ENCODE assay signal across 10 cellular contexts in genomic region chr20:878511-879307, GRCh38. TPM values are rescaled to one million over a fixed set of nuclear protein-coding genes. Genes with fewer than 3 reads are reported as not detected.
A peak's percentile ranks its signal among the peaks of the same experiment; 100 is the strongest.
DNase-seq lines count a peak whose midpoint lies in the region; ATAC-seq, FAIRE-seq and TF ChIP-seq lines count a peak whose summit lies in the region.
"Had no signal": no experiment of that assay in that cellular context is flagged by ENCODE, and none has a peak within 500 bp of the region (broad histone marks: within the 10 kb centered on the region; RNA-seq: fewer than 3 reads in every experiment).

No MANE protein-coding gene starts in this region.

- 73% methylated on average over 9 of the region's 9 CpGs; no CpG with 5 or more reads in 1 of the 2 experiments for WGBS in H1 (ENCODE audit: extremely low coverage in 1 of 2, insufficient coverage in 1 of 2, insufficient read length in 1 of 2, insufficient replicate concordance in 2 of 2, low coverage in 1 of 2, low lambda C conversion rate in 2 of 2, missing lambda C conversion rate in 1 of 2), 2 experiments

- H3K36me3 Mint-ChIP-seq in activated naive CD8-positive, alpha-beta T cell treated with anti-CD3 and anti-CD28 coated beads, Interleukin-2, amount 50 U/mL, for 24 hours (ENCODE audit: low read depth): no peaks in the 10 kb centered on the region
- H3K36me3 Mint-ChIP-seq in activated naive CD8-positive, alpha-beta T cell treated with anti-CD3 and anti-CD28 coated beads for 36 hours: no peaks in the 10 kb centered on the region

- no peak overlapping the region for H3K4me3 Mint-ChIP-seq in activated naive CD8-positive, alpha-beta T cell treated with anti-CD3 and anti-CD28 coated beads, Interleukin-2, amount 50 U/mL, for 24 hours
- H3K4me3 Mint-ChIP-seq in activated naive CD8-positive, alpha-beta T cell treated with anti-CD3 and anti-CD28 coated beads for 36 hours: no peak overlapping the region

- H3K27ac ChIP-seq in H1 (ENCODE audit: low read depth, low read length) (no peak overlapping the region), vagina (no peak overlapping the region), colonic mucosa (no peak overlapping the region)
- H3K27ac ChIP-seq: BLaER1, SJSA1 had no signal

- POLR2A ChIA-PET in H1 (lab: Charles Lee; ENCODE audit: partially characterized antibody): no interaction called here

- H3K4ac ChIP-seq in H1 (replicated peaks; ENCODE audit: insufficient read length, low read depth, low read length): no peak overlapping the region

- no peak for ATAC-seq in activated naive CD8-positive, alpha-beta T cell treated with anti-CD3 and anti-CD28 coated beads, Interleukin-2, amount 50 U/mL, for 24 hours
- ATAC-seq in HG03439 (IDR thresholded peaks at IDR 0.05; ENCODE audit: unreplicated experiment): no peak

- no peak overlapping the region for H3K27ac Mint-ChIP-seq in activated naive CD8-positive, alpha-beta T cell treated with anti-CD3 and anti-CD28 coated beads, Interleukin-2, amount 50 U/mL, for 24 hours
- H3K27ac Mint-ChIP-seq in activated naive CD8-positive, alpha-beta T cell treated with anti-CD3 and anti-CD28 coated beads for 36 hours: no peak overlapping the region

- no peak overlapping the region for H3K23ac ChIP-seq in H1 (ENCODE audit: insufficient read length)

- no peak overlapping the region for H3K4me2 ChIP-seq in H1 (ENCODE audit: insufficient read depth in 1 of 2, low read depth in 2 of 2, low read length in 2 of 2)
- H3K4me2 ChIP-seq: BLaER1 had no signal

- H3K9me3 ChIP-seq in NT2/D1 (ENCODE audit: insufficient read depth, low read length): no peaks in the 10 kb centered on the region
- no peaks in the 10 kb centered on the region for H3K9me3 ChIP-seq in H1 (ENCODE audit: insufficient read depth in 2 of 2, low read depth in 1 of 2, low read length in 1 of 2)
- H3K9me3 ChIP-seq in vagina: no peaks in the 10 kb centered on the region
- H3K9me3 ChIP-seq in colonic mucosa: no peaks in the 10 kb centered on the region
- H3K9me3 ChIP-seq: BLaER1, SJSA1 had no signal

- no peak overlapping the region for H3K4me3 ChIP-seq in NT2/D1 (ENCODE audit: insufficient read length, low read depth)
- no peak overlapping the region for H3K4me3 ChIP-seq in H1 (ENCODE audit: extremely low read depth in 1 of 4, insufficient read depth in 2 of 4, low read depth in 3 of 4, low read length in 4 of 4)
- no peak overlapping the region for H3K4me3 ChIP-seq in vagina
- H3K4me3 ChIP-seq in colonic mucosa: no peak overlapping the region
- H3K4me3 ChIP-seq: BLaER1, SJSA1 had no signal

- H2BK5ac ChIP-seq in H1 (ENCODE audit: low read depth, low read length): no peak overlapping the region

- no peak for TF ChIP-seq EP300 in H1 (IDR thresholded peaks at IDR 0.05; ENCODE audit: borderline replicate concordance in 1 of 2, low read depth in 2 of 2, low read length in 2 of 2)

- H3K4me1 ChIP-seq in NT2/D1 (ENCODE audit: insufficient read depth, insufficient read length) (no peaks in the 10 kb centered on the region), H1 (replicated peaks in 1 of 4; ENCODE audit: control insufficient read depth in 3 of 4, insufficient read depth in 4 of 4, low read length in 3 of 4) (no peaks in the 10 kb centered on the region; a peak in 1 of 7 replicates), vagina (no peaks in the 10 kb centered on the region), colonic mucosa (no peaks in the 10 kb centered on the region)
- H3K4me1 ChIP-seq: BLaER1 had no signal

- H3K56ac ChIP-seq in H1 (replicated peaks; ENCODE audit: insufficient read length, low read depth, low read length): no peak overlapping the region

- FAIRE-seq in H1 (lab: Jason Lieb, UNC): peak; percentile 55

- no peak overlapping the region for H2BK15ac ChIP-seq in H1 (ENCODE audit: low read length)

- H2AK5ac ChIP-seq in H1 (ENCODE audit: low read depth, low read length): no peak overlapping the region

- TF ChIP-seq POLR2A in H1 (IDR thresholded peaks at IDR 0.05; ENCODE audit: control extremely low read depth in 1 of 2, low read depth in 2 of 2, low read length in 2 of 2) (no peak), vagina (IDR thresholded peaks at IDR 0.05) (no peak)

- H4K91ac ChIP-seq in H1 (replicated peaks; ENCODE audit: insufficient read length, low read length): no peak overlapping the region

- H3K79me2 ChIP-seq in H1 (ENCODE audit: control insufficient read depth in 1 of 2, insufficient read depth in 2 of 2, low read length in 2 of 2): no peaks in the 10 kb centered on the region

- intact Hi-C loops in vagina (cut with DNase I) (no loop called here), colonic mucosa (cut with DNase I) (no loop called here)

- H3K9ac ChIP-seq in NT2/D1 (ENCODE audit: insufficient read length, low read depth) (no peak overlapping the region), H1 (replicated peaks in 1 of 4; ENCODE audit: extremely low read depth in 1 of 4, low read depth in 3 of 4, low read length in 3 of 4) (no peak overlapping the region), colonic mucosa (ENCODE audit: low read depth in 2 of 2, low read length in 2 of 2) (no peak overlapping the region)
- H3K9ac ChIP-seq: BLaER1 had no signal

- CTCF ChIA-PET in H1 (lab: Charles Lee; ENCODE audit: partially characterized antibody): interaction anchor here (0.6 to 9.2 kb wide), 8 partner anchors 10 to 77 kb away, joined by 3 to 95 read pairs (median 4); partner anchors contain the start of gene FAM110A

- peaks cover 20% of the 10 kb centered on the region for H3K4me1 Mint-ChIP-seq in activated naive CD8-positive, alpha-beta T cell treated with anti-CD3 and anti-CD28 coated beads, Interleukin-2, amount 50 U/mL, for 24 hours
- H3K4me1 Mint-ChIP-seq in activated naive CD8-positive, alpha-beta T cell treated with anti-CD3 and anti-CD28 coated beads for 36 hours: peaks cover 11% of the 10 kb centered on the region

- no peak overlapping the region for H4K5ac ChIP-seq in H1 (ENCODE audit: insufficient read length, low read depth, low read length)

- H2BK120ac ChIP-seq in H1 (replicated peaks; ENCODE audit: low read depth, low read length): no peak overlapping the region

- no peaks in the 10 kb centered on the region for H3K9me3 Mint-ChIP-seq in activated naive CD8-positive, alpha-beta T cell treated with anti-CD3 and anti-CD28 coated beads, Interleukin-2, amount 50 U/mL, for 24 hours
- no peaks in the 10 kb centered on the region for H3K9me3 Mint-ChIP-seq in activated naive CD8-positive, alpha-beta T cell treated with anti-CD3 and anti-CD28 coated beads for 36 hours

- H3K14ac ChIP-seq in H1 (ENCODE audit: insufficient read length): no peak overlapping the region

- no peaks in the 10 kb centered on the region for H3K79me1 ChIP-seq in H1 (ENCODE audit: low read depth, low read length)

- H3K27me3 ChIP-seq in NT2/D1 (ENCODE audit: insufficient read depth, insufficient read length) (peaks cover 5% of the 10 kb centered on the region), H1 (replicated peaks in 1 of 4; ENCODE audit: control insufficient read depth in 3 of 4, extremely low read depth in 1 of 4, insufficient read depth in 3 of 4, low read length in 3 of 4) (0 out of 7 replicates have a peak, but pooled peaks cover 0 to 2% (median 0%) of the 10 kb centered on the region in 4 experiments), vagina (no peaks in the 10 kb centered on the region), colonic mucosa (no peaks in the 10 kb centered on the region)
- H3K27me3 ChIP-seq: BLaER1 had no signal

- no peak overlapping the region for H3K18ac ChIP-seq in H1 (ENCODE audit: extremely low read depth, low read length)

- TF ChIP-seq CTCF in H1 (IDR thresholded peaks at IDR 0.05; ENCODE audit: control extremely low read depth in 1 of 3, insufficient read depth in 1 of 3, low read depth in 1 of 3, low read length in 3 of 3): no peak
- no peak for TF ChIP-seq CTCF in vagina (IDR thresholded peaks at IDR 0.05)
- no peak for TF ChIP-seq CTCF in colonic mucosa (IDR thresholded peaks at IDR 0.05)

- no peaks in the 10 kb centered on the region for H4K20me1 ChIP-seq in H1 (replicated peaks in 1 of 2; ENCODE audit: control insufficient read depth in 1 of 2, insufficient read depth in 2 of 2, low read length in 2 of 2)

- DNase-seq in activated naive CD8-positive, alpha-beta T cell treated with anti-CD3 and anti-CD28 coated beads, Interleukin-2, amount 50 U/mL, for 24 hours: peak; percentile 34
- no peak for DNase-seq in activated naive CD8-positive, alpha-beta T cell treated with anti-CD3 and anti-CD28 coated beads for 36 hours
- DNase-seq in NT2/D1 (ENCODE audit: low read depth, low spot score): peak; percentile 23
- DNase-seq in H1 (ENCODE audit: low read depth in 1 of 2, low spot score in 2 of 2): peak in 1 of 2 experiments; percentile 81
- peak; percentile 11 for DNase-seq in renal cortical epithelial cell (ENCODE audit: low read depth)
- DNase-seq in vagina (ENCODE audit: extremely low spot score in 2 of 2): no peak
- DNase-seq in colonic mucosa: no peak

- no peak overlapping the region for H2AFZ ChIP-seq in H1 (ENCODE audit: low read length)

- H2BK12ac ChIP-seq in H1 (ENCODE audit: low read depth, low read length): no peak overlapping the region

- H4K8ac ChIP-seq in H1 (ENCODE audit: extremely low read depth, insufficient read depth, low read length): no peak overlapping the region

- TF ChIP-seq RAD21 in H1 (IDR thresholded peaks at IDR 0.05 in 1 of 2, conservative IDR thresholded peaks at IDR 0.05 in 1 of 2; ENCODE audit: low read depth in 2 of 2, low read length in 2 of 2): no peak

- H3K23me2 ChIP-seq in H1 (ENCODE audit: low read depth, low read length): no peaks in the 10 kb centered on the region

- H3K27me3 Mint-ChIP-seq in activated naive CD8-positive, alpha-beta T cell treated with anti-CD3 and anti-CD28 coated beads, Interleukin-2, amount 50 U/mL, for 24 hours: no peaks in the 10 kb centered on the region
- H3K27me3 Mint-ChIP-seq in activated naive CD8-positive, alpha-beta T cell treated with anti-CD3 and anti-CD28 coated beads for 36 hours: peaks cover 5% of the 10 kb centered on the region

- H3K36me3 ChIP-seq in NT2/D1 (ENCODE audit: insufficient read depth, insufficient read length, low read length) (no peaks in the 10 kb centered on the region), H1 (ENCODE audit: control insufficient read depth in 2 of 4, insufficient read depth in 4 of 4, low read length in 3 of 4) (no peaks in the 10 kb centered on the region), vagina (no peaks in the 10 kb centered on the region), colonic mucosa (no peaks in the 10 kb centered on the region)
- H3K36me3 ChIP-seq: BLaER1, SJSA1 had no signal

- no peak overlapping the region for H2BK20ac ChIP-seq in H1 (ENCODE audit: low read length)

RNA-seq across cellular contexts. Expression of gene ANGPT4, which starts 37.4 kb away (rescaled TPM):
- total RNA-seq in activated naive CD8-positive, alpha-beta T cell treated with anti-CD3 and anti-CD28 coated beads for 36 hours: not detected
- total RNA-seq in H1 (2021; fragmentation: NEBNext Ultra II Directional; extraction: Animal tissue kit (Norgen Biotek cat#: 25700)): 0.06 and 0.07 TPM in 2 replicates
- polyA plus RNA-seq in H1 (2011; rRNA removed): 0.25 and 0.33 TPM in 2 replicates
- polyA plus RNA-seq in H1 (2011; cell fraction: cytosol; rRNA removed): 0.26 TPM
- 0.31 TPM for polyA plus RNA-seq in H1 (2011; cell fraction: nucleus; rRNA removed)
- 0.04 to 0.24 TPM (median 0.14 TPM) in 4 replicates for polyA plus RNA-seq in H1 (2012, experiment 1 of 2)
- 0.05 TPM for polyA plus RNA-seq in H1 (2012, experiment 2 of 2)
- 0.41 TPM for polyA plus RNA-seq in H1 (2013, experiment 1 of 2)
- 0.37 TPM for polyA plus RNA-seq in H1 (2013, experiment 2 of 2)
- 0.25 and 0.49 TPM in 2 replicates for polyA minus RNA-seq in H1 (2011; rRNA and poly(A)+ RNA removed)
- polyA minus RNA-seq in H1 (2011; cell fraction: cytosol; rRNA and poly(A)+ RNA removed): not detected
- polyA minus RNA-seq in H1 (2011; cell fraction: nucleus; rRNA and poly(A)+ RNA removed): 0.20 TPM
- total RNA-seq in renal cortical epithelial cell: not detected in 2 replicates
- total RNA-seq in vagina: 0.98 TPM
- under 1 TPM in 1 of 2 donors, not detected in 1; 0.05 TPM for total RNA-seq in colonic mucosa
- total RNA-seq: SJSA1 had no signal

RNA-seq across cellular contexts. Expression of gene FAM110A, which starts 45.2 kb away (rescaled TPM):
- total RNA-seq in activated naive CD8-positive, alpha-beta T cell treated with anti-CD3 and anti-CD28 coated beads for 36 hours: 10 to 100 TPM; 21.3 to 21.4 TPM
- 10.9 and 13.1 TPM in 2 replicates for total RNA-seq in H1 (2021; fragmentation: NEBNext Ultra II Directional; extraction: Animal tissue kit (Norgen Biotek cat#: 25700))
- 10.1 and 18.5 TPM in 2 replicates for polyA plus RNA-seq in H1 (2011; rRNA removed)
- polyA plus RNA-seq in H1 (2011; cell fraction: cytosol; rRNA removed): 9.7 TPM
- 15.1 TPM for polyA plus RNA-seq in H1 (2011; cell fraction: nucleus; rRNA removed)
- polyA plus RNA-seq in H1 (2012, experiment 1 of 2): 4.4 to 8.9 TPM (median 8.4 TPM) in 4 replicates
- polyA plus RNA-seq in H1 (2012, experiment 2 of 2): 9.9 TPM
- polyA plus RNA-seq in H1 (2013, experiment 1 of 2): 10.3 TPM
- polyA plus RNA-seq in H1 (2013, experiment 2 of 2): 10.5 TPM
- 1.7 and 3.0 TPM in 2 replicates for polyA minus RNA-seq in H1 (2011; rRNA and poly(A)+ RNA removed)
- 3.0 TPM for polyA minus RNA-seq in H1 (2011; cell fraction: cytosol; rRNA and poly(A)+ RNA removed)
- polyA minus RNA-seq in H1 (2011; cell fraction: nucleus; rRNA and poly(A)+ RNA removed): 7.3 TPM
- total RNA-seq in renal cortical epithelial cell (3.2 and 3.6 TPM in 2 replicates), vagina (11.8 TPM), colonic mucosa (10 to 100 TPM; 13.0 to 19.7 TPM)

Comparison
In these comparisons a context has a peak if more than half of its experiments do, and no peak if none do; other contexts are left out.
1. DNase-seq: peak in activated naive CD8-positive, alpha-beta T cell treated with anti-CD3 and anti-CD28 coated beads, Interleukin-2, amount 50 U/mL, for 24 hours (single experiment), NT2/D1 (single experiment) and renal cortical epithelial cell (single experiment); none in activated naive CD8-positive, alpha-beta T cell treated with anti-CD3 and anti-CD28 coated beads for 36 hours (single experiment), vagina (0 of 2) and colonic mucosa (single experiment).